8 cellular contexts compared by ENCODE assay signal in genomic region chr6:20291764-20292227, GRCh38.
DNase-seq lines count a peak whose midpoint lies in the region; ATAC-seq and TF ChIP-seq lines count a peak whose summit lies in the region.

No MANE protein-coding gene starts in this region.

- no peaks in the 10 kb centered on the region for H3K27me3 ChIP-seq in GM23338 (ENCODE audit: insufficient read depth)

- no peaks in the 10 kb centered on the region for H3K36me3 ChIP-seq in GM23338 (ENCODE audit: insufficient read depth)

- no peak overlapping the region for H2AFZ ChIP-seq in GM23338

- ATAC-seq in GM23338, result peak; percentile 99

- H3K4me2 ChIP-seq in GM23338, result no peak overlapping the region

- H3K9me3 Mint-ChIP-seq in GM23338, result no peaks in the 10 kb centered on the region

- no peaks in the 10 kb centered on the region for H3K36me3 Mint-ChIP-seq in GM23338 (ENCODE audit: low read depth)

- no peak overlapping the region for H3K27ac Mint-ChIP-seq in GM23338

- H3K4me1 Mint-ChIP-seq in GM23338, result no peaks in the 10 kb centered on the region

- H4K20me1 ChIP-seq in GM23338 (replicated peaks; ENCODE audit: insufficient read depth), result no peaks in the 10 kb centered on the region

- H3K4me3 ChIP-seq in GM23338 (no peak overlapping the region), fibroblast of the aortic adventitia (ENCODE audit: low read depth, low read length) (no peak overlapping the region)

- no peaks in the 10 kb centered on the region for H3F3A ChIP-seq in GM23338 (replicated peaks; ENCODE audit: low read depth)

- peaks cover 3% of the 10 kb centered on the region for H3K27me3 Mint-ChIP-seq in GM23338 (ENCODE audit: insufficient read depth, low read depth, poor library complexity)

- H3K79me2 ChIP-seq in GM23338 (replicated peaks; ENCODE audit: insufficient read depth), result no peaks in the 10 kb centered on the region

- no peak overlapping the region for H3K4me3 Mint-ChIP-seq in GM23338

- no peaks in the 10 kb centered on the region for H3K4me1 ChIP-seq in GM23338 (ENCODE audit: insufficient read depth)

- no peak overlapping the region for H3K27ac ChIP-seq in GM23338 (ENCODE audit: low read depth)

- peak; percentile 94 to 100 for TF ChIP-seq CTCF in GM23338 (conservative IDR thresholded peaks at IDR 0.05; ENCODE audit: low read depth in 2 of 2)
- TF ChIP-seq CTCF in LNCAP (IDR thresholded peaks at IDR 0.05), result peak; percentile 78
- TF ChIP-seq CTCF in fibroblast of the aortic adventitia (IDR thresholded peaks at IDR 0.05; ENCODE audit: insufficient read depth, low read length), result peak; percentile 90

- DNase-seq in EL, result peak; percentile 85
- DNase-seq in GM23338 (ENCODE audit: low spot score), result peak; percentile 96
- peak; percentile 87 for DNase-seq in RKO (ENCODE audit: low spot score)
- DNase-seq in activated T-helper 1 cell treated with Interleukin-2 at 50 U/mL for 16 hours (ENCODE audit: low read depth), result peak; percentile 48
- DNase-seq in fibroblast of the aortic adventitia (ENCODE audit: low read depth), result peak; percentile 89
- peak; percentile 58 for DNase-seq in non-pigmented ciliary epithelial cell (ENCODE audit: low read depth)
- DNase-seq in superior temporal gyrus (ENCODE audit: extremely low spot score), result peak; percentile 91

- H3K9me2 ChIP-seq in GM23338 (ENCODE audit: insufficient read depth), result no peaks in the 10 kb centered on the region

TF ChIP-seq in GM23338, 12 proteins besides CTCF, POLR2A, EP300 and RAD21:
- TF ChIP-seq CREB1 (CRISPR knock-in tag; IDR thresholded peaks at IDR 0.05; ENCODE audit: low read depth) (0 out of 2 replicates have a peak, but pooled peaks have one; percentile 18), POLR2AphosphoS5 (IDR thresholded peaks at IDR 0.05; ENCODE audit: low read depth) (no peak)
